23 cellular contexts compared by ENCODE assay signal in the genomic region with DNA sequence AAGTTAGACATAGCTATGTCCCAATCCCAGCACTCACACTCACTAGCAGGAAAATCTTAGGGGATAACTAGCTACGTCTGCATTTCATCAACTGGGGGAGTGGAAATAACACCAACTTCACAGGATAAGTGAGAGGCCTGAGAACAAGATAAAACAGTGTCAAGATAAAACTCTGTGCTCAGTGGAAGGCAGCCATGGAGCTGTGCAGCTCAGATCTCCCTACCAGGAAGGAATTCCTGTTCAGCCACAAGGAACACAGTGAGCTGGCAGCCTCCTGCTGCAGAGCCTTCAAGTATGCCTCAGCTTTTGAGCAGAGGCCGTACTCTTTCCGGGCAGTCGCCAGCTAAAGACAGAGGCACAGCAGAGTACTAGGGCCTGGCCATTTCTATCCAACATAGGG.
DNase-seq lines count a peak whose midpoint lies in the region; ATAC-seq and TF ChIP-seq lines count a peak whose summit lies in the region.
"Had no signal": no experiment of that assay in that cellular context is flagged by ENCODE, and none has a peak within 500 bp of the region (broad histone marks: within the 10 kb centered on the region; RNA-seq: fewer than 3 reads in every experiment).

No MANE protein-coding gene starts in this region.

- H2AK5ac ChIP-seq in mesendoderm (ENCODE audit: low read length), result no peak overlapping the region

- no peak overlapping the region for H3K18ac ChIP-seq in mesendoderm (ENCODE audit: low read length)

- in situ Hi-C loops in GM13977 (cut with MboI; ENCODE audit: low pct_unique_long_range_greater_than_20kb, low sequenced_read_pairs, unreplicated experiment), result no loop called here

- no peak overlapping the region for H2BK15ac ChIP-seq in mesendoderm (replicated peaks; ENCODE audit: low read depth)

- no peak overlapping the region for H3K4ac ChIP-seq in mesendoderm (ENCODE audit: low read depth, low read length)

- no peaks in the 10 kb centered on the region for H3K9me3 ChIP-seq in SJCRH30 (replicated peaks)
- H3K9me3 ChIP-seq: gastrocnemius medialis, neutrophil, suprapubic skin had no signal

- H3K27me3 ChIP-seq in mesendoderm (ENCODE audit: insufficient read depth, low read length, poor library complexity) (no peaks in the 10 kb centered on the region), SJCRH30 (no peaks in the 10 kb centered on the region)
- H3K27me3 ChIP-seq: gastrocnemius medialis, neutrophil, suprapubic skin had no signal

- H2BK5ac ChIP-seq in mesendoderm (ENCODE audit: low read length), result no peak overlapping the region

- no peak overlapping the region for H3K4me3 ChIP-seq in mesendoderm (ENCODE audit: low read length)
- no peak overlapping the region for H3K4me3 ChIP-seq in SJCRH30
- H3K4me3 ChIP-seq: gastrocnemius medialis, K562, suprapubic skin had no signal

- no CpG with 5 or more reads among the region's 4 CpGs for WGBS in mesendoderm (ENCODE audit: extremely low coverage, insufficient coverage, low lambda C conversion rate)

- H3K4me1 ChIP-seq in mesendoderm (ENCODE audit: control insufficient read depth, low read depth, low read length) (no peaks in the 10 kb centered on the region), SJCRH30 (no peaks in the 10 kb centered on the region)
- H3K4me1 ChIP-seq: gastrocnemius medialis, suprapubic skin had no signal

- no peak overlapping the region for H3K23ac ChIP-seq in mesendoderm (ENCODE audit: low read length)

- no peaks in the 10 kb centered on the region for H3K79me1 ChIP-seq in mesendoderm (ENCODE audit: low read length)

- no peak overlapping the region for H3K4me2 ChIP-seq in mesendoderm (ENCODE audit: low read length)

- H4K5ac ChIP-seq in mesendoderm (ENCODE audit: low read length), result no peak overlapping the region

- H3K36me3 ChIP-seq in mesendoderm (ENCODE audit: control insufficient read depth, insufficient read depth, low read length), result no peaks in the 10 kb centered on the region
- H3K36me3 ChIP-seq in SJCRH30, result no peaks in the 10 kb centered on the region
- H3K36me3 ChIP-seq: gastrocnemius medialis, neutrophil, suprapubic skin had no signal

- H3K27ac ChIP-seq in mesendoderm (ENCODE audit: low read depth, low read length), result no peak overlapping the region
- no peak overlapping the region for H3K27ac ChIP-seq in SJCRH30
- H3K27ac ChIP-seq: gastrocnemius medialis, neutrophil, RWPE1, suprapubic skin had no signal

- no peak for ATAC-seq in HG03097 (IDR thresholded peaks at IDR 0.05; ENCODE audit: low FRiP score, unreplicated experiment)
- ATAC-seq: gastrocnemius medialis, K562 had no signal

- H2BK120ac ChIP-seq in mesendoderm (ENCODE audit: low read depth, low read length), result no peak overlapping the region

- DNase-seq in EH (ENCODE audit: low read depth) (peak; percentile 48), amniotic epithelial cell (ENCODE audit: low read depth) (peak; percentile 74), fibroblast of peridontal ligament (ENCODE audit: extremely low read depth) (peak; percentile 36), mesendoderm (peak; percentile 39), GM03348 (ENCODE audit: low spot score) (no peak), SJCRH30 (no peak), GM13977 (ENCODE audit: low spot score) (no peak)
- DNase-seq: activated CD4-positive, alpha-beta T cell treated with anti-CD3 and anti-CD28 coated beads, Interleukin-2, amount 10 ng/mL, durations not matched to agents 24 days and 14 days; activated CD8-positive, alpha-beta memory T cell treated with anti-CD3 and anti-CD28 coated beads, Interleukin-2, amount 50 U/mL, for 4 hours; activated effector memory CD4-positive, alpha-beta T cell treated with Interleukin-2 at 50 U/mL for 16 hours; CD8-positive, alpha-beta memory T cell; cerebellar nuclear complex; DMS79; gastrocnemius medialis; NCI-H1048; NCI-H2029; NCI-H446 treated with DMSO at 0.1 percent for 48 hours; retina had no signal

- H3K9ac ChIP-seq in mesendoderm (ENCODE audit: low read length), result no peak overlapping the region

- no peak for TF ChIP-seq CTCF in GM13977 (IDR thresholded peaks at IDR 0.05; ENCODE audit: extremely low read depth, insufficient read depth, missing control alignments)

- H3K56ac ChIP-seq in mesendoderm (ENCODE audit: low read length), result no peak overlapping the region

- H3K79me2 ChIP-seq in mesendoderm (ENCODE audit: control insufficient read depth, insufficient read depth, low read length), result no peaks in the 10 kb centered on the region

- no peak overlapping the region for H4K8ac ChIP-seq in mesendoderm (ENCODE audit: low read depth, low read length)

Comparison
In these comparisons a context has a peak if more than half of its experiments do, and no peak if none do; other contexts are left out.
1. DNase-seq: peak in EH (single experiment), amniotic epithelial cell (single experiment), fibroblast of peridontal ligament (single experiment) and mesendoderm (single experiment); none in GM03348 (single experiment), SJCRH30 (0 of 2) and GM13977 (single experiment).